In the genomic region with DNA sequence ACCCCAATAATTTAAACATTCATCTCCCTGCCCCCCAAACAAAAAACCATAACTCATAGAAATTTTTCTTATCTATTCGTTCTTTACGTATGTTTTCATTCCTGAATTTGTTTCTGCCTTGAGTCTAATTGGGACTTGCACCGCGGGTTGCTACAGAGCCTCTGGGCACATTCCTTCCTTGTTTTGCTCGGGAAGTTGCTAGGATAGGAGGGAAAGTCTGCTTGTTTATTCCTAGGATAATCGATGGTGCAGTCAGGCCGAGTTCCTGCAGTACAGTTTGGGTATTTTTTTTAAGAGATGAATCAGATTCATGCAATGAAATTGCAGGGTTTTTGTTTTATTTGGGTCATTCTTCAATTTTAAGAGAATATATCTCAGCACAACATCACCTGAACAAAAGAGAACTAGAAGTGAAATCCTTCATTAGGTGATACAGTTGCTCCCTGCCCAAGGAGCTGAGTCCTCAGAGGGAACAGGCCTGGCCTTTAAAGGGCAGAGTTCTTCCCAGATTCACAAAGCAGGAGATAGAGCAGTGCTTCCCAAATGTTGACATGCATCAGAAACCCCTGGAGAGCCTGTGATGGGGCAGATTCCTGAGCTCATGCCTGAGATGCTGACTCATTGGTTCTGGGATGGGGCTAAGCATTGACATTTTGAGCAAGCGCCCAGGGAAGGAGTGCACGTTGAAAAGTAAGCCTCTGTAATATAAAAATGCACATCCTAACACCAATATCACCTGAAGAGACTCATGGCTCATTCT, we compare ENCODE assay signal across 14 cellular contexts.
DNase-seq lines count a peak whose midpoint lies in the region; TF ChIP-seq lines count a peak whose summit lies in the region.
"Had no signal": no experiment of that assay in that cellular context is flagged by ENCODE, and none has a peak within 500 bp of the region (broad histone marks: within the 10 kb centered on the region; RNA-seq: fewer than 3 reads in every experiment).

No MANE protein-coding gene starts in this region.

- H3K27me3 ChIP-seq in BJ (ENCODE audit: control insufficient read depth, insufficient read depth, low read length), result no peaks in the 10 kb centered on the region

- peaks cover 48% of the 10 kb centered on the region for H3K4me1 Mint-ChIP-seq in neural crest cell
- H3K4me1 Mint-ChIP-seq in activated CD4-positive, alpha-beta T cell treated with anti-CD3 and anti-CD28 coated beads, Interleukin-2, amount 10 ng/mL, durations not matched to agents 24 days and 14 days, result peaks cover 5% of the 10 kb centered on the region

- DNase-seq in BJ (ENCODE audit: low read depth) (peak; percentile 31), RPMI7951 (ENCODE audit: low read depth) (peak; percentile 80), fibroblast of mammary gland (ENCODE audit: low read depth) (peak; percentile 80), neural crest cell (ENCODE audit: low read depth, low spot score) (no peak), SHP77 (lab: John Stamatoyannopoulos, UW) (no peak), NCI-H524 (lab: John Stamatoyannopoulos, UW) (no peak)
- no peak for DNase-seq in activated CD4-positive, alpha-beta T cell treated with anti-CD3 and anti-CD28 coated beads, Interleukin-2, amount 10 ng/mL, durations not matched to agents 24 days and 14 days
- DNase-seq in activated effector memory CD4-positive, alpha-beta T cell treated with Interleukin-2 at 50 U/mL for 16 hours, result no peak
- DNase-seq: activated B cell treated with CpG ODN at 0.5 μM for 24 hours; activated naive CD4-positive, alpha-beta T cell treated with anti-CD3 and anti-CD28 coated beads for 36 hours; mucosa of descending colon; NCI-H2029 treated with DMSO at 0.1 percent for 48 hours had no signal

- H3K36me3 Mint-ChIP-seq in neural crest cell (ENCODE audit: low read depth), result peaks cover 4% of the 10 kb centered on the region
- peaks cover 9% of the 10 kb centered on the region for H3K36me3 Mint-ChIP-seq in activated CD4-positive, alpha-beta T cell treated with anti-CD3 and anti-CD28 coated beads, Interleukin-2, amount 10 ng/mL, durations not matched to agents 24 days and 14 days (ENCODE audit: low read depth)
- H3K36me3 Mint-ChIP-seq: stimulated activated memory B cell treated with anti-CD40 and anti-IgM and Interleukin-4, amounts not matched to agents 10 μg/mL and 1 μg/mL and 100 μg/mL, for 72 hours had no signal

- POLR2A ChIA-PET in BJ (lab: Charles Lee), result interaction anchor here (0.5 kb wide), 1 partner anchor 554 kb away, joined by 3 read pairs; no protein-coding TSS in a partner anchor

- CTCF ChIA-PET in BJ (lab: Yijun Ruan, JAX), result interaction anchor here (1.0 kb wide), 1 partner anchor 173 kb away, joined by 3 read pairs; no protein-coding TSS in a partner anchor

- H3K27me3 Mint-ChIP-seq in neural crest cell (ENCODE audit: low read depth), result no peaks in the 10 kb centered on the region
- peaks cover 5% of the 10 kb centered on the region for H3K27me3 Mint-ChIP-seq in activated CD4-positive, alpha-beta T cell treated with anti-CD3 and anti-CD28 coated beads, Interleukin-2, amount 10 ng/mL, durations not matched to agents 24 days and 14 days
- H3K27me3 Mint-ChIP-seq: stimulated activated memory B cell treated with anti-CD40 and anti-IgM and Interleukin-4, amounts not matched to agents 10 μg/mL and 1 μg/mL and 100 μg/mL, for 72 hours had no signal

- no peak for TF ChIP-seq CTCF in BJ (IDR thresholded peaks at IDR 0.05; ENCODE audit: insufficient read depth, low read depth, low read length)
- no peak for TF ChIP-seq CTCF in fibroblast of mammary gland (conservative IDR thresholded peaks at IDR 0.05; ENCODE audit: control insufficient read depth, insufficient read depth, low read depth, low read length)
- TF ChIP-seq CTCF in neural crest cell (conservative IDR thresholded peaks at IDR 0.05), result no peak

- H3K27ac Mint-ChIP-seq in neural crest cell (ENCODE audit: unreplicated experiment), result peak overlapping the region; percentile 36
- H3K27ac Mint-ChIP-seq in activated CD4-positive, alpha-beta T cell treated with anti-CD3 and anti-CD28 coated beads, Interleukin-2, amount 10 ng/mL, durations not matched to agents 24 days and 14 days, result no peak overlapping the region
- H3K27ac Mint-ChIP-seq: activated B cell treated with CpG ODN at 0.5 μM for 24 hours; activated naive CD4-positive, alpha-beta T cell treated with anti-CD3 and anti-CD28 coated beads for 36 hours; stimulated activated memory B cell treated with anti-CD40 and anti-IgM and Interleukin-4, amounts not matched to agents 10 μg/mL and 1 μg/mL and 100 μg/mL, for 72 hours had no signal

- peak overlapping the region; percentile 42 for H3K4me3 Mint-ChIP-seq in neural crest cell
- no peak overlapping the region for H3K4me3 Mint-ChIP-seq in activated CD4-positive, alpha-beta T cell treated with anti-CD3 and anti-CD28 coated beads, Interleukin-2, amount 10 ng/mL, durations not matched to agents 24 days and 14 days
- H3K4me3 Mint-ChIP-seq: activated B cell treated with CpG ODN at 0.5 μM for 24 hours; activated naive CD4-positive, alpha-beta T cell treated with anti-CD3 and anti-CD28 coated beads for 36 hours; stimulated activated memory B cell treated with anti-CD40 and anti-IgM and Interleukin-4, amounts not matched to agents 10 μg/mL and 1 μg/mL and 100 μg/mL, for 72 hours had no signal

- H3K9me3 Mint-ChIP-seq in neural crest cell, result peaks cover 5% of the 10 kb centered on the region
- H3K9me3 Mint-ChIP-seq in activated CD4-positive, alpha-beta T cell treated with anti-CD3 and anti-CD28 coated beads, Interleukin-2, amount 10 ng/mL, durations not matched to agents 24 days and 14 days, result peaks cover 13% of the 10 kb centered on the region
- H3K9me3 Mint-ChIP-seq: activated B cell treated with CpG ODN at 0.5 μM for 24 hours had no signal

- H3K36me3 ChIP-seq in BJ (ENCODE audit: control insufficient read depth, insufficient read depth, low read length), result no peaks in the 10 kb centered on the region

- intact Hi-C loops in activated CD4-positive, alpha-beta T cell treated with anti-CD3 and anti-CD28 coated beads, Interleukin-2, amount 10 ng/mL, durations not matched to agents 24 days and 14 days (cut with micrococcal nuclease), result no loop called here

- no peak overlapping the region for H3K4me3 ChIP-seq in BJ (ENCODE audit: low read depth, low read length)
- no peak overlapping the region for H3K4me3 ChIP-seq in fibroblast of mammary gland (ENCODE audit: control insufficient read depth, low read depth, low read length)
- H3K4me3 ChIP-seq: GM12878, mucosa of descending colon had no signal

Comparison
In these comparisons a context has a peak if more than half of its experiments do, and no peak if none do; other contexts are left out.
1. DNase-seq: peak in BJ (single experiment), RPMI7951 (single experiment) and fibroblast of mammary gland (single experiment); none in neural crest cell (single experiment), SHP77 (0 of 2), activated CD4-positive, alpha-beta T cell treated with anti-CD3 and anti-CD28 coated beads, Interleukin-2, amount 10 ng/mL, durations not matched to agents 24 days and 14 days (single experiment), activated effector memory CD4-positive, alpha-beta T cell treated with Interleukin-2 at 50 U/mL for 16 hours (single experiment) and NCI-H524 (0 of 2).